Comparison of ENCODE assay signal across 8 cellular contexts in genomic region chr22:27885977-27886842, GRCh38. TPM values are rescaled to one million over a fixed set of nuclear protein-coding genes. Genes with fewer than 3 reads are reported as not detected.
A peak's percentile ranks its signal among the peaks of the same experiment; 100 is the strongest.
DNase-seq lines count a peak whose midpoint lies in the region; ATAC-seq and TF ChIP-seq lines count a peak whose summit lies in the region.

No MANE protein-coding gene starts in this region.

- no peak for ATAC-seq in GM18870 (IDR thresholded peaks at IDR 0.05; ENCODE audit: unreplicated experiment)

- TF ChIP-seq CTCF in LNCaP clone FGC (IDR thresholded peaks at IDR 0.05; ENCODE audit: control insufficient read depth, extremely low read depth, insufficient read depth) (peak; percentile 56), osteoblast (IDR thresholded peaks at IDR 0.05; ENCODE audit: extremely low read depth, low read depth, low read length) (peak; percentile 82)

- H3K36me3 ChIP-seq in osteoblast (ENCODE audit: insufficient read depth, low read length), result peaks cover 44% of the 10 kb centered on the region

- H3K4me1 ChIP-seq in osteoblast (ENCODE audit: insufficient read depth, low read length), result peaks cover 15% of the 10 kb centered on the region

- H3K79me2 ChIP-seq in osteoblast (ENCODE audit: insufficient read depth, low read length), result peaks cover 56% of the 10 kb centered on the region

- H3K4me3 ChIP-seq in LNCaP clone FGC (ENCODE audit: low read depth, low read length) (no peak overlapping the region), osteoblast (ENCODE audit: insufficient read depth, low read length) (no peak overlapping the region)

- no peak overlapping the region for H2AFZ ChIP-seq in osteoblast (ENCODE audit: low read length)

- H4K20me1 ChIP-seq in osteoblast (ENCODE audit: insufficient read depth, low read length), result peaks cover 26% of the 10 kb centered on the region

- peak overlapping the region; percentile 40 for H3K27ac ChIP-seq in osteoblast (ENCODE audit: low read depth, low read length)

- DNase-seq in NCI-H146 (lab: John Stamatoyannopoulos, UW) (peak; percentile 12), NCI-H146 treated with DMSO at 0.1 percent for 48 hours (lab: John Stamatoyannopoulos, UW; ENCODE audit: unreplicated experiment) (no peak), LNCaP clone FGC (ENCODE audit: low read depth) (no peak), fibroblast of peridontal ligament (ENCODE audit: extremely low read depth) (peak; percentile 86), osteoblast (ENCODE audit: insufficient read length, low spot score, missing footprints) (peak; percentile 92), NCI-H187 (lab: John Stamatoyannopoulos, UW) (no peak)
- peak; percentile 24 to 37 for DNase-seq in activated CD4-positive, alpha-beta T cell treated with anti-CD3 and anti-CD28 coated beads, Interleukin-2, amount 50 U/mL, for 4 hours

- H3K9me3 ChIP-seq in osteoblast (ENCODE audit: low read depth, low read length), result no peaks in the 10 kb centered on the region

- H3K27me3 ChIP-seq in osteoblast (ENCODE audit: insufficient read depth, low read length), result no peaks in the 10 kb centered on the region

- peak overlapping the region; percentile 38 for H3K4me2 ChIP-seq in osteoblast (ENCODE audit: insufficient read depth, low read length)

RNA-seq across cellular contexts. Expression of gene PITPNB, which starts 32.8 kb away (rescaled TPM):
- 30.6 and 30.8 TPM in 2 replicates for total RNA-seq in osteoblast

Comparison
In these comparisons a context has a peak if more than half of its experiments do, and no peak if none do; other contexts are left out.
1. DNase-seq: peak in NCI-H146 (single experiment), activated CD4-positive, alpha-beta T cell treated with anti-CD3 and anti-CD28 coated beads, Interleukin-2, amount 50 U/mL, for 4 hours (2 of 2), fibroblast of peridontal ligament (single experiment) and osteoblast (single experiment); none in NCI-H146 treated with DMSO at 0.1 percent for 48 hours (single experiment), LNCaP clone FGC (single experiment) and NCI-H187 (0 of 2).